ENCODE assay signal across 1 cellular context in the genomic region with DNA sequence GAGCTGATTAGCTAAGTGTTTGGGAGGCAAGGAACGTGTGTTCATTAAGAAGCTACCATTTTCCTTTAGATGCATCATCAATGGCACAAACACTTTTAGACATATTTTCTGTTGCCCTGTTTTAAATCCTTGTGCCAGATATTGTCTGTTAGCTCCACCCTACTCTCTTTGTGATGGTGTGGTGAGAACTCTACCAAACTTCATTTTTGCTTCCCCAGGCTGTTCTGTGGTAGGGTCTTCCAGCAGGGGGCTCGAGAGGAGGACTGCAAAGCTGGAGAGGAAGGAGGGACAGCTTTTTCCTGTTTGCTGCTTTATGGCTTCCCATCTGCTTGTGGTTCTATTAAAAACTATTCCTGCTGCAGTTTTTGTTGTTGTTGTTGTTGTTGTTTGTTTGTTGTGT.
TF ChIP-seq lines count a peak whose summit lies in the region.

No MANE protein-coding gene starts in this region.

TF ChIP-seq in SK-N-SH, 30 proteins besides CTCF, POLR2A, EP300 and RAD21 (continued from another document):
- TF ChIP-seq, protein P1, sequence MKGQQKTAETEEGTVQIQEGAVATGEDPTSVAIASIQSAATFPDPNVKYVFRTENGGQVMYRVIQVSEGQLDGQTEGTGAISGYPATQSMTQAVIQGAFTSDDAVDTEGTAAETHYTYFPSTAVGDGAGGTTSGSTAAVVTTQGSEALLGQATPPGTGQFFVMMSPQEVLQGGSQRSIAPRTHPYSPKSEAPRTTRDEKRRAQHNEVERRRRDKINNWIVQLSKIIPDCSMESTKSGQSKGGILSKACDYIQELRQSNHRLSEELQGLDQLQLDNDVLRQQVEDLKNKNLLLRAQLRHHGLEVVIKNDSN (IDR thresholded peaks at IDR 0.05; ENCODE audit: borderline replicate concordance, low read depth): no peak
- no peak for TF ChIP-seq SIN3A (IDR thresholded peaks at IDR 0.05; ENCODE audit: borderline replicate concordance, low read depth, low read length)
